8 cellular contexts compared by ENCODE assay signal in genomic region chr1:244273262-244273844, GRCh38.
DNase-seq lines count a peak whose midpoint lies in the region; TF ChIP-seq lines count a peak whose summit lies in the region.

No MANE protein-coding gene starts in this region.

- WGBS in neuronal stem cell (ENCODE audit: extremely low coverage in 2 of 2, insufficient read length in 2 of 2, insufficient replicate concordance in 1 of 2), 2 donors = no CpG with 5 or more reads among the region's 8 CpGs

- H2BK120ac ChIP-seq in neuronal stem cell (ENCODE audit: low read depth, low read length) = no peak overlapping the region

- H2BK5ac ChIP-seq in neuronal stem cell (ENCODE audit: low read length) = no peak overlapping the region

- no peak overlapping the region for H2BK12ac ChIP-seq in neuronal stem cell (ENCODE audit: low read length)

- H4K91ac ChIP-seq in neuronal stem cell (ENCODE audit: low read depth, low read length, poor library complexity) = no peak overlapping the region

- H3K18ac ChIP-seq in neuronal stem cell (ENCODE audit: low read length) = no peak overlapping the region

- H3K36me3 ChIP-seq in OCI-LY7 (ENCODE audit: insufficient read depth, low read length) (no peaks in the 10 kb centered on the region), colonic mucosa (no peaks in the 10 kb centered on the region), neuronal stem cell (replicated peaks in 1 of 2; ENCODE audit: control insufficient read depth in 2 of 2, insufficient read depth in 2 of 2, low read length in 2 of 2) (no peaks in the 10 kb centered on the region)

- no peaks in the 10 kb centered on the region for H3K79me1 ChIP-seq in neuronal stem cell (ENCODE audit: low read depth, low read length)

- TF ChIP-seq CTCF in AG10803 (conservative IDR thresholded peaks at IDR 0.05; ENCODE audit: low read length) (no peak), OCI-LY7 (conservative IDR thresholded peaks at IDR 0.05; ENCODE audit: low read length) (peak; percentile 43; the same call in 1 of the 2 replicates), colonic mucosa (IDR thresholded peaks at IDR 0.05) (no peak)

- H4K20me1 ChIP-seq in OCI-LY7 (ENCODE audit: insufficient read depth, low read length) = no peaks in the 10 kb centered on the region

- H3K14ac ChIP-seq in neuronal stem cell (ENCODE audit: low read length) = no peak overlapping the region

- no peak overlapping the region for H2AK5ac ChIP-seq in neuronal stem cell (ENCODE audit: low read depth, low read length)

- no peak for DNase-seq in AG10803 (ENCODE audit: low read depth)
- no peak for DNase-seq in OCI-LY7 (ENCODE audit: low spot score)
- DNase-seq in colonic mucosa = no peak
- DNase-seq in neuronal stem cell (ENCODE audit: low spot score) = no peak
- DNase-seq in DMS153 (lab: John Stamatoyannopoulos, UW) = no peak
- no peak for DNase-seq in H4 (ENCODE audit: low spot score)
- DNase-seq in cerebellum (ENCODE audit: low spot score) = no peak
- no peak for DNase-seq in amniotic stem cell (lab: John Stamatoyannopoulos, UW)

- H3K4me1 ChIP-seq in OCI-LY7 (ENCODE audit: insufficient read depth, low read length, poor library complexity, severe bottlenecking) (no peaks in the 10 kb centered on the region), colonic mucosa (no peaks in the 10 kb centered on the region), neuronal stem cell (ENCODE audit: control insufficient read depth in 2 of 2, insufficient read depth in 1 of 2, low read depth in 1 of 2, low read length in 2 of 2) (peaks cover 14 to 19% of the 10 kb centered on the region in 2 donors)

- H3K27ac ChIP-seq in OCI-LY7 (ENCODE audit: low read depth, low read length, poor library complexity, severe bottlenecking) (no peak overlapping the region), colonic mucosa (peak overlapping the region; percentile 38), neuronal stem cell (replicated peaks; ENCODE audit: low read length) (peak overlapping the region; percentile 11)

- CTCF ChIA-PET in OCI-LY7 (lab: Charles Lee; ENCODE audit: unreplicated experiment) = no interaction called here

- H3K4ac ChIP-seq in neuronal stem cell (ENCODE audit: low read length) = no peak overlapping the region

- H3K27me3 ChIP-seq in colonic mucosa = no peaks in the 10 kb centered on the region
- no peaks in the 10 kb centered on the region for H3K27me3 ChIP-seq in neuronal stem cell (ENCODE audit: control insufficient read depth in 3 of 3, insufficient read depth in 3 of 3, low read depth in 1 of 3, low read length in 3 of 3)

- POLR2A ChIA-PET in OCI-LY7 (lab: Charles Lee) = interaction anchor here (0.7 kb wide), 1 partner anchor 68 kb away, joined by 4 read pairs; no protein-coding TSS in a partner anchor

- no peak overlapping the region for H4K8ac ChIP-seq in neuronal stem cell (ENCODE audit: low read depth, low read length)

- no peaks in the 10 kb centered on the region for H3K79me2 ChIP-seq in OCI-LY7 (ENCODE audit: insufficient read depth, low read depth, low read length)

- H3K23ac ChIP-seq in neuronal stem cell (ENCODE audit: low read depth, low read length, poor library complexity) = no peak overlapping the region

- H3K9ac ChIP-seq in colonic mucosa (ENCODE audit: low read depth in 2 of 2, low read length in 2 of 2) = no peak overlapping the region
- no peak overlapping the region for H3K9ac ChIP-seq in neuronal stem cell (ENCODE audit: low read depth, low read length, poor library complexity)

- no TSS peak for BruUV-seq in OCI-LY7 (replicated peaks; lab: Mats Ljungman, UMichigan)

- H3K4me3 ChIP-seq in AG10803 (ENCODE audit: low read length) = peak overlapping the region; percentile 43
- H3K4me3 ChIP-seq in OCI-LY7 (ENCODE audit: low read depth, low read length, poor library complexity, severe bottlenecking) = no peak overlapping the region
- H3K4me3 ChIP-seq in colonic mucosa = no peak overlapping the region
- H3K4me3 ChIP-seq in neuronal stem cell (ENCODE audit: low read length in 2 of 2) = no peak overlapping the region

- H3K9me2 ChIP-seq in OCI-LY7 (ENCODE audit: insufficient read depth, low read length) = no peaks in the 10 kb centered on the region

- H3K4me2 ChIP-seq in OCI-LY7 (ENCODE audit: low read length) (no peak overlapping the region), neuronal stem cell (ENCODE audit: insufficient read depth, low read length, poor library complexity, severe bottlenecking) (no peak overlapping the region)

- no peaks in the 10 kb centered on the region for H3K9me3 ChIP-seq in OCI-LY7 (ENCODE audit: low read length)
- H3K9me3 ChIP-seq in colonic mucosa = no peaks in the 10 kb centered on the region
- H3K9me3 ChIP-seq in neuronal stem cell (replicated peaks in 1 of 2; ENCODE audit: control insufficient read depth in 2 of 2, insufficient read depth in 1 of 2, low read depth in 1 of 2, low read length in 2 of 2) = peaks cover 3 to 16% of the 10 kb centered on the region in 2 donors

- intact Hi-C loops in OCI-LY7 (cut with micrococcal nuclease; ENCODE audit: unreplicated experiment) = loop anchor here (1.0 to 10.0 kb wide), 4 partner anchors 229 to 929 kb away; no protein-coding TSS in a partner anchor
- intact Hi-C loops in colonic mucosa (cut with DNase I) = loop anchor here (5.0 to 10.0 kb wide), 3 partner anchors 259 to 931 kb away; no protein-coding TSS in a partner anchor

- H2AFZ ChIP-seq in OCI-LY7 (ENCODE audit: low read length) (no peak overlapping the region), neuronal stem cell (ENCODE audit: low read length) (peak overlapping the region; percentile 70)

- H2BK15ac ChIP-seq in neuronal stem cell (ENCODE audit: low read length) = no peak overlapping the region
